20 cellular contexts compared by ENCODE assay signal in the genomic region with DNA sequence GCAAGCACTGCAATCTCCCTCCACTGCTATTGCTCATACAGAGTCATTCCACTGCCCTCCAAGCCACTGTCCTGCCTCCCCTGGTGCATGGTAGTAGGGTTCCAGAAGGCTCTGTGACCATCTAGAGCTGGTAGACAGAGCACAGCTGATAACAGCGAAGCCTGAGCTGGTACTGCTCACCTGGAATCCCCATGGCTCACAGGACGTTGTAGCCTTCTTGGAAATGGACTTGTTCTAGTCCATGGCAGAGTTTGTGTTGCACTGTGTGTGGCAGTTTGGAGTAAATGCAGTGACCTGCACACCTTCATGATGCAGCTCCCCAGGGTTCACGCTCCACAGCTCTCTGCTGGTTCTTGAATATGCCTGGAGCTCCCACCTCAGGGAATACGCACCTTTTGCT.
A peak's percentile ranks its signal among the peaks of the same experiment; 100 is the strongest.
DNase-seq lines count a peak whose midpoint lies in the region; ATAC-seq and TF ChIP-seq lines count a peak whose summit lies in the region.
"Had no signal": no experiment of that assay in that cellular context is flagged by ENCODE, and none has a peak within 500 bp of the region (broad histone marks: within the 10 kb centered on the region; RNA-seq: fewer than 3 reads in every experiment).

No MANE protein-coding gene starts in this region.

- no peaks in the 10 kb centered on the region for H3K27me3 Mint-ChIP-seq in stimulated activated naive CD8-positive, alpha-beta T cell treated with anti-CD3 and anti-CD28 coated beads, Interleukin-15, amount 100 ng/mL, for 72 hours
- H3K27me3 Mint-ChIP-seq: CD4-positive, alpha-beta T cell had no signal

- no peaks in the 10 kb centered on the region for H3K9me3 Mint-ChIP-seq in stimulated activated naive CD8-positive, alpha-beta T cell treated with anti-CD3 and anti-CD28 coated beads, Interleukin-15, amount 100 ng/mL, for 72 hours
- H3K9me3 Mint-ChIP-seq: CD4-positive, alpha-beta T cell; HFFc6 had no signal

- peak overlapping the region; percentile 35 for H3K18ac ChIP-seq in neuronal stem cell (ENCODE audit: low read length)

- H3K36me3 ChIP-seq in neuronal stem cell (replicated peaks in 1 of 2; ENCODE audit: control insufficient read depth in 2 of 2, insufficient read depth in 2 of 2, low read length in 2 of 2) (no peaks in the 10 kb centered on the region), tibial artery (peaks cover 0 to 29% (median 5%) of the 10 kb centered on the region in 3 donors), ovary (no peaks in the 10 kb centered on the region)

- H2BK120ac ChIP-seq in neuronal stem cell (ENCODE audit: low read depth, low read length) = no peak overlapping the region

- H2AFZ ChIP-seq in neuronal stem cell (ENCODE audit: low read length) = no peak overlapping the region

- no peak overlapping the region for H4K8ac ChIP-seq in neuronal stem cell (ENCODE audit: low read depth, low read length)

- no peak overlapping the region for H2AK5ac ChIP-seq in neuronal stem cell (ENCODE audit: low read depth, low read length)

- no CpG with 5 or more reads among the region's 4 CpGs for WGBS in neuronal stem cell (ENCODE audit: extremely low coverage in 2 of 2, insufficient read length in 2 of 2, insufficient replicate concordance in 1 of 2), 2 donors
- 94 to 97% (median 95%) methylated on average over 4 of the region's 4 CpGs for WGBS in ovary, 3 donors

- no peak overlapping the region for H4K91ac ChIP-seq in neuronal stem cell (ENCODE audit: low read depth, low read length, poor library complexity)

- H3K9ac ChIP-seq in neuronal stem cell (ENCODE audit: low read depth, low read length, poor library complexity) = peak overlapping the region; percentile 9

- no peaks in the 10 kb centered on the region for H3K79me1 ChIP-seq in neuronal stem cell (ENCODE audit: low read depth, low read length)

- H3K4me3 ChIP-seq in neuronal stem cell (ENCODE audit: low read length in 2 of 2) (no peak overlapping the region), tibial artery (no peak overlapping the region), ovary (no peak overlapping the region)
- H3K4me3 ChIP-seq: A549 had no signal

- no peak overlapping the region for H2BK15ac ChIP-seq in neuronal stem cell (ENCODE audit: low read length)

- H3K14ac ChIP-seq in neuronal stem cell (ENCODE audit: low read length) = no peak overlapping the region

- H2BK12ac ChIP-seq in neuronal stem cell (ENCODE audit: low read length) = no peak overlapping the region

- TF ChIP-seq CTCF in tibial artery (IDR thresholded peaks at IDR 0.05) (no peak), ovary (IDR thresholded peaks at IDR 0.05) (no peak)

- no peak overlapping the region for H3K4me2 ChIP-seq in neuronal stem cell (ENCODE audit: insufficient read depth, low read length, poor library complexity, severe bottlenecking)
- H3K4me2 ChIP-seq: A549 had no signal

- H3K4ac ChIP-seq in neuronal stem cell (ENCODE audit: low read length) = no peak overlapping the region

- no peaks in the 10 kb centered on the region for H3K4me1 Mint-ChIP-seq in stimulated activated naive CD8-positive, alpha-beta T cell treated with anti-CD3 and anti-CD28 coated beads, Interleukin-15, amount 100 ng/mL, for 72 hours

- no peak for TF ChIP-seq POLR2A in ovary (IDR thresholded peaks at IDR 0.05)

- H3K27ac ChIP-seq in neuronal stem cell (replicated peaks; ENCODE audit: low read length) (no peak overlapping the region), tibial artery (peak overlapping the region; percentile 5 to 56), ovary (no peak overlapping the region)
- H3K27ac ChIP-seq: 22Rv1, A549, C4-2B, HL-60 had no signal

- DNase-seq in stimulated activated naive CD8-positive, alpha-beta T cell treated with anti-CD3 and anti-CD28 coated beads, Interleukin-15, amount 100 ng/mL, for 72 hours = no peak
- no peak for DNase-seq in stimulated activated naive CD8-positive, alpha-beta T cell treated with anti-CD3 and anti-CD28 coated beads, Interleukin-15, Interleukin-2, amounts not matched to agents 100 U/mL and 50 U/mL, for 24 hours
- no peak for DNase-seq in neuronal stem cell (ENCODE audit: low spot score)
- no peak for DNase-seq in tibial artery
- DNase-seq in COR-L47 (lab: John Stamatoyannopoulos, UW) = no peak
- DNase-seq in ovary = no peak
- no peak for DNase-seq in occipital lobe (lab: John Stamatoyannopoulos, UW)
- DNase-seq: AML-193; Calu3; CD4-positive, alpha-beta T cell; DMS79 treated with DMSO at 0.1 percent for 48 hours; GF-D8; GOT3; H7; HFFc6 had no signal

- no peak overlapping the region for H3K23ac ChIP-seq in neuronal stem cell (ENCODE audit: low read depth, low read length, poor library complexity)

- no peak overlapping the region for H2BK5ac ChIP-seq in neuronal stem cell (ENCODE audit: low read length)

- ATAC-seq in stimulated activated naive CD8-positive, alpha-beta T cell treated with anti-CD3 and anti-CD28 coated beads, Interleukin-15, amount 100 ng/mL, for 72 hours = peak; percentile 35
- ATAC-seq in stimulated activated naive CD8-positive, alpha-beta T cell treated with anti-CD3 and anti-CD28 coated beads, Interleukin-15, Interleukin-2, amounts not matched to agents 100 U/mL and 50 U/mL, for 24 hours = no peak
- ATAC-seq: HCT116 had no signal

- no peak overlapping the region for H3K4me3 Mint-ChIP-seq in stimulated activated naive CD8-positive, alpha-beta T cell treated with anti-CD3 and anti-CD28 coated beads, Interleukin-15, amount 100 ng/mL, for 72 hours
- H3K4me3 Mint-ChIP-seq: CD4-positive, alpha-beta T cell; HFFc6 had no signal

- intact Hi-C loops in tibial artery (cut with DNase I; ENCODE audit: low total_unique reads) (no loop called here), ovary (cut with DNase I) (no loop called here)

- H3K9me3 ChIP-seq in neuronal stem cell (replicated peaks in 1 of 2; ENCODE audit: control insufficient read depth in 2 of 2, insufficient read depth in 1 of 2, low read depth in 1 of 2, low read length in 2 of 2) = no peaks in the 10 kb centered on the region
- no peaks in the 10 kb centered on the region for H3K9me3 ChIP-seq in tibial artery
- no peaks in the 10 kb centered on the region for H3K9me3 ChIP-seq in ovary
- H3K9me3 ChIP-seq: A549 had no signal

- no peak overlapping the region for H3K27ac Mint-ChIP-seq in stimulated activated naive CD8-positive, alpha-beta T cell treated with anti-CD3 and anti-CD28 coated beads, Interleukin-15, amount 100 ng/mL, for 72 hours
- H3K27ac Mint-ChIP-seq: CD4-positive, alpha-beta T cell; HFFc6 had no signal

- H3K27me3 ChIP-seq in neuronal stem cell (ENCODE audit: control insufficient read depth in 3 of 3, insufficient read depth in 3 of 3, low read depth in 1 of 3, low read length in 3 of 3) = peaks cover 0 to 4% (median 0%) of the 10 kb centered on the region in 3 experiments
- H3K27me3 ChIP-seq in tibial artery = no peaks in the 10 kb centered on the region
- H3K27me3 ChIP-seq in ovary = no peaks in the 10 kb centered on the region

- no peaks in the 10 kb centered on the region for H3K4me1 ChIP-seq in neuronal stem cell (ENCODE audit: control insufficient read depth in 2 of 2, insufficient read depth in 1 of 2, low read depth in 1 of 2, low read length in 2 of 2)
- H3K4me1 ChIP-seq in tibial artery = peaks cover 0 to 27% (median 4%) of the 10 kb centered on the region in 4 donors
- H3K4me1 ChIP-seq in ovary (ENCODE audit: insufficient read depth) = no peaks in the 10 kb centered on the region
- H3K4me1 ChIP-seq: A549 had no signal

- no peak for TF ChIP-seq EP300 in ovary (IDR thresholded peaks at IDR 0.05)

Comparison
In these comparisons a context has a peak if more than half of its experiments do, and no peak if none do; other contexts are left out.
1. H3K27ac ChIP-seq: peak in tibial artery (2 of 2); none in neuronal stem cell (single experiment) and ovary (0 of 2).